In the genomic region with DNA sequence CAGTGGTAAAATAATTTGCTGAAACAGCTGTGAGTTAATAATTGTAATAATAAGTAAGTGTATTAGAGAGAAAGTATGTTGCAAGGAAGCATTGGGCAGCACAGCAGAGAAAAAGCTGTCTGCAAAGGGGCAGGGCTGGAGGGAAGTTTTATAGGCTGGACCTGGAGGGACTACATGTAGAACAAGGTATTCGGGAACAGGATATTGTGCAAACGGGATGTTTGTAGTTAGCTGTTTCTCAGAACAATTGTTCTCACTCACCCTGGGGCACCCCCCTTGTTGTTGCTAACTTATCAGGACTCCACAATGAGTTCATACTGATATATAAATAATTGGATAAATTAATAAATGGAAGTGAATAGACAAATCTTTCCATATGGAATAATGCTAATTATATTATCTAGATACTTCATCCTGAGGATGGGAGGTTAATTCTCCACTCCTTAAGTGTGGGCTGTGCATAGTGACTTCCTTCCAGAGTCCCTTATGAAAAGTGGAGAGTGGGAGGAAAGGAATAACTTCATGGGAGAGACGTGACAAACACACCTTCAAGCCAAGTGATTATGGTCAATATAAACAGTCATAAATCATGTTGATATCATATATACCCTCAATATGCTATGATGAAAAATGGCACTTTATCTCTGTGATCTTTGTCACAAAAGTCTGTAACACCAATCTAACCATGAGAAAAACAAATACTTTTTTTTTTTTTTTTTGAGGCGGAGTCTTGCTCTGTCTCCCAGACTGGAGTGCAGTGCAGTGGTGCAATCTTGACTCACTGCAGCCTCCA, we compare ENCODE assay signal across 21 cellular contexts.
DNase-seq lines count a peak whose midpoint lies in the region; ATAC-seq, FAIRE-seq and TF ChIP-seq lines count a peak whose summit lies in the region.
"Had no signal": no experiment of that assay in that cellular context is flagged by ENCODE, and none has a peak within 500 bp of the region (broad histone marks: within the 10 kb centered on the region; RNA-seq: fewer than 3 reads in every experiment).

No MANE protein-coding gene starts in this region.

- TF ChIP-seq RAD21 in HepG2 (CRISPR knock-in tag; IDR thresholded peaks at IDR 0.05): no peak

- BruUV-seq in HepG2 (replicated peaks; lab: Mats Ljungman, UMichigan): no TSS peak

- DNase-seq in NB4 (ENCODE audit: low read depth) (peak; percentile 18), dermis blood vessel endothelial cell (peak; percentile 54), HepG2 (ENCODE audit: low spot score) (peak; percentile 18), renal cortical epithelial cell (ENCODE audit: low read depth) (peak; percentile 55), NCI-H1105 (lab: John Stamatoyannopoulos, UW) (no peak), trophoblast cell (no peak), HPDE6-E6E7 (ENCODE audit: extremely low spot score) (no peak), NCI-H1105 treated with DMSO at 0.1 percent for 48 hours (lab: John Stamatoyannopoulos, UW) (no peak)
- DNase-seq: BE2C, COR-L47, DMS79 treated with DMSO at 0.1 percent for 48 hours, GM23248, H9, NCI-H1694, NCI-H2081, NCI-H2171 treated with DMSO at 0.1 percent for 48 hours, NCI-H524 treated with DMSO at 0.1 percent for 48 hours, NCI-H82, Peyer's patch, SJCRH30 had no signal

- POLR2A ChIA-PET in HepG2 (lab: Yijun Ruan, JAX): no interaction called here

- FAIRE-seq in HepG2 (lab: Jason Lieb, UNC): no peak
- FAIRE-seq: GM12891 had no signal

- TF ChIP-seq EP300 in HepG2 (IDR thresholded peaks at IDR 0.05; ENCODE audit: low read depth in 2 of 2, low read length in 2 of 2): no peak
- TF ChIP-seq EP300 in HepG2 (CRISPR knock-in tag; IDR thresholded peaks at IDR 0.05; ENCODE audit: borderline replicate concordance): no peak

- no peaks in the 10 kb centered on the region for H3K36me3 ChIP-seq in HepG2 (replicated peaks in 1 of 2; ENCODE audit: control insufficient read depth in 1 of 2, insufficient read depth in 2 of 2, low read length in 2 of 2)
- no peaks in the 10 kb centered on the region for H3K36me3 ChIP-seq in trophoblast cell (ENCODE audit: control insufficient read depth in 1 of 2, insufficient read depth in 2 of 2, low read length in 2 of 2)
- H3K36me3 ChIP-seq: BE2C, Peyer's patch, SJCRH30 had no signal

- no peak overlapping the region for H2AK5ac ChIP-seq in trophoblast cell (ENCODE audit: low read length)

- no peak overlapping the region for H4K12ac ChIP-seq in trophoblast cell (ENCODE audit: low read depth, low read length)

- no peak for TF ChIP-seq POLR2A in NB4 (IDR thresholded peaks at IDR 0.05; ENCODE audit: extremely low read depth, insufficient read length)
- no peak for TF ChIP-seq POLR2A in HepG2 (IDR thresholded peaks at IDR 0.05; ENCODE audit: insufficient read depth in 1 of 2, low read depth in 2 of 2, low read length in 2 of 2)

- CTCF ChIA-PET in HepG2 (lab: Yijun Ruan, JAX; ENCODE audit: low intra/inter-chr PET ratio, low total read pairs): no interaction called here

- H3K4me1 ChIP-seq in HepG2 (ENCODE audit: insufficient read depth, low read length): 0 out of 2 replicates have a peak, but pooled peaks cover 16% of the 10 kb centered on the region
- no peaks in the 10 kb centered on the region for H3K4me1 ChIP-seq in trophoblast cell (ENCODE audit: control insufficient read depth in 1 of 2, insufficient read depth in 2 of 2, low read length in 2 of 2)
- H3K4me1 ChIP-seq: BE2C, Peyer's patch, SJCRH30 had no signal

- TF ChIP-seq CTCF in NB4 (IDR thresholded peaks at IDR 0.05; ENCODE audit: low read depth, low read length) (no peak), HepG2 (CRISPR knock-in tag; IDR thresholded peaks at IDR 0.05) (no peak)

- ATAC-seq in HepG2: no peak

- H3K4me2 ChIP-seq in HepG2 (ENCODE audit: low read depth, low read length) (peak overlapping the region; percentile 2; the same call in 1 of the 2 replicates), trophoblast cell (ENCODE audit: low read length) (no peak overlapping the region)

- H3K27me3 ChIP-seq in HepG2 (ENCODE audit: control insufficient read depth in 1 of 2, insufficient read depth in 2 of 2, low read length in 2 of 2) (no peaks in the 10 kb centered on the region; a peak in 1 of 5 replicates), trophoblast cell (ENCODE audit: insufficient read depth, low read length) (no peaks in the 10 kb centered on the region)
- H3K27me3 ChIP-seq: BE2C, Peyer's patch, SJCRH30 had no signal

- H3K4me3 ChIP-seq in NB4 (ENCODE audit: low read depth, low read length) (no peak overlapping the region), HepG2 (replicated peaks in 1 of 3; ENCODE audit: insufficient read depth in 1 of 3, low read depth in 2 of 3, low read length in 3 of 3) (no peak overlapping the region), trophoblast cell (ENCODE audit: low read depth, low read length) (no peak overlapping the region)
- H3K4me3 ChIP-seq: GM23248, Peyer's patch, SJCRH30 had no signal

- H2BK120ac ChIP-seq in trophoblast cell (ENCODE audit: insufficient read depth, low read length, poor library complexity): no peak overlapping the region

- H3K18ac ChIP-seq in trophoblast cell (ENCODE audit: low read length): no peak overlapping the region

- intact Hi-C loops in HepG2 (cut with micrococcal nuclease; ENCODE audit: unreplicated experiment): no loop called here

- no peak overlapping the region for H4K91ac ChIP-seq in trophoblast cell (ENCODE audit: low read depth, low read length)

- no peaks in the 10 kb centered on the region for H4K20me1 ChIP-seq in HepG2 (ENCODE audit: insufficient read depth, low read length)

- no peak overlapping the region for H3K23ac ChIP-seq in trophoblast cell (ENCODE audit: low read length)

- whole genome bisulfite sequencing in HepG2 (ENCODE audit: low lambda C conversion rate): 13% methylated on average over 4 of the region's 4 CpGs
- no CpG with 5 or more reads among the region's 4 CpGs for WGBS in trophoblast cell (ENCODE audit: extremely low coverage, insufficient coverage, insufficient read length)

- no peak overlapping the region for H3K27ac ChIP-seq in HepG2 (ENCODE audit: extremely low read length, insufficient read depth, low read length)
- H3K27ac ChIP-seq in trophoblast cell (ENCODE audit: low read depth, low read length): no peak overlapping the region
- H3K27ac ChIP-seq: GM23248, Peyer's patch, SJCRH30 had no signal

- no peak overlapping the region for H2BK5ac ChIP-seq in trophoblast cell (ENCODE audit: low read depth, low read length, poor library complexity)

- H3K9me3 ChIP-seq in HepG2 (ENCODE audit: low read length) (no peaks in the 10 kb centered on the region), trophoblast cell (ENCODE audit: insufficient read depth, low read depth, low read length) (no peaks in the 10 kb centered on the region)
- H3K9me3 ChIP-seq: BE2C, Peyer's patch, SJCRH30 had no signal

- in situ Hi-C loops in HepG2 (cut with HindIII; ENCODE audit: extremely low pct_ligation_motif_present, low pct_unique_long_range_greater_than_20kb): no loop called here

- H2AFZ ChIP-seq in HepG2 (ENCODE audit: low read length): no peak overlapping the region
- H2AFZ ChIP-seq in trophoblast cell (ENCODE audit: insufficient read depth, low read length, poor library complexity): no peak overlapping the region
- H2AFZ ChIP-seq: GM23248 had no signal

- no peak overlapping the region for H2BK12ac ChIP-seq in trophoblast cell (ENCODE audit: low read length)

- H3K4ac ChIP-seq in trophoblast cell (ENCODE audit: low read depth, low read length): no peak overlapping the region

- H4K8ac ChIP-seq in trophoblast cell (ENCODE audit: low read depth, low read length): no peak overlapping the region

- H3K14ac ChIP-seq in trophoblast cell (ENCODE audit: low read length): no peak overlapping the region

- H3K79me2 ChIP-seq in HepG2 (ENCODE audit: insufficient read depth, low read length) (no peaks in the 10 kb centered on the region), trophoblast cell (ENCODE audit: control insufficient read depth, insufficient read depth, low read length, poor library complexity) (no peaks in the 10 kb centered on the region)

- H3K9ac ChIP-seq in HepG2 (ENCODE audit: insufficient read depth, low read depth, low read length) (no peak overlapping the region), trophoblast cell (ENCODE audit: low read length) (no peak overlapping the region)
- H3K9ac ChIP-seq: GM23248 had no signal

- H3K79me1 ChIP-seq in trophoblast cell (ENCODE audit: low read length): no peaks in the 10 kb centered on the region

TF ChIP-seq in HepG2, 621 proteins besides CTCF, POLR2A, EP300 and RAD21 (continues in another document):
- TF ChIP-seq CEBPG (CRISPR knock-in tag; IDR thresholded peaks at IDR 0.05) (peak; percentile 55), ZFX (CRISPR knock-in tag; IDR thresholded peaks at IDR 0.05; ENCODE audit: low read depth) (no peak), KLF13 (CRISPR knock-in tag; IDR thresholded peaks at IDR 0.05) (no peak), ETV5 (CRISPR knock-in tag; IDR thresholded peaks at IDR 0.05; ENCODE audit: borderline replicate concordance) (peak; percentile 81; the same call in 1 of the 2 replicates), JARID2 (CRISPR knock-in tag; IDR thresholded peaks at IDR 0.05; ENCODE audit: insufficient replicate concordance) (no peak), CREB1 (IDR thresholded peaks at IDR 0.05) (no peak), CREB1 (CRISPR knock-in tag; IDR thresholded peaks at IDR 0.05) (no peak), PHF5A (CRISPR knock-in tag; IDR thresholded peaks at IDR 0.05; ENCODE audit: low read depth, unreplicated experiment) (no peak)
- TF ChIP-seq, protein P1, sequence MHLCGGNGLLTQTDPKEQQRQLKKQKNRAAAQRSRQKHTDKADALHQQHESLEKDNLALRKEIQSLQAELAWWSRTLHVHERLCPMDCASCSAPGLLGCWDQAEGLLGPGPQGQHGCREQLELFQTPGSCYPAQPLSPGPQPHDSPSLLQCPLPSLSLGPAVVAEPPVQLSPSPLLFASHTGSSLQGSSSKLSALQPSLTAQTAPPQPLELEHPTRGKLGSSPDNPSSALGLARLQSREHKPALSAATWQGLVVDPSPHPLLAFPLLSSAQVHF (CRISPR knock-in tag; IDR thresholded peaks at IDR 0.05): no peak
- TF ChIP-seq, protein P2, sequence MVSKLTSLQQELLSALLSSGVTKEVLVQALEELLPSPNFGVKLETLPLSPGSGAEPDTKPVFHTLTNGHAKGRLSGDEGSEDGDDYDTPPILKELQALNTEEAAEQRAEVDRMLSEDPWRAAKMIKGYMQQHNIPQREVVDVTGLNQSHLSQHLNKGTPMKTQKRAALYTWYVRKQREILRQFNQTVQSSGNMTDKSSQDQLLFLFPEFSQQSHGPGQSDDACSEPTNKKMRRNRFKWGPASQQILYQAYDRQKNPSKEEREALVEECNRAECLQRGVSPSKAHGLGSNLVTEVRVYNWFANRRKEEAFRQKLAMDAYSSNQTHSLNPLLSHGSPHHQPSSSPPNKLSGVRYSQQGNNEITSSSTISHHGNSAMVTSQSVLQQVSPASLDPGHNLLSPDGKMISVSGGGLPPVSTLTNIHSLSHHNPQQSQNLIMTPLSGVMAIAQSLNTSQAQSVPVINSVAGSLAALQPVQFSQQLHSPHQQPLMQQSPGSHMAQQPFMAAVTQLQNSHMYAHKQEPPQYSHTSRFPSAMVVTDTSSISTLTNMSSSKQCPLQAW (CRISPR knock-in tag; IDR thresholded peaks at IDR 0.05): no peak

Comparison
In these comparisons a context has a peak if more than half of its experiments do, and no peak if none do; other contexts are left out.
1. DNase-seq: peak in NB4 (single experiment), dermis blood vessel endothelial cell (single experiment), HepG2 (single experiment) and renal cortical epithelial cell (single experiment); none in NCI-H1105 (single experiment), trophoblast cell (0 of 2), HPDE6-E6E7 (single experiment) and NCI-H1105 treated with DMSO at 0.1 percent for 48 hours (single experiment).